Comparison of ENCODE assay signal across 27 cellular contexts in genomic region chr6:20251525-20251924, GRCh38. TPM values are rescaled to one million over a fixed set of nuclear protein-coding genes. Genes with fewer than 3 reads are reported as not detected.
"Had no signal": no experiment of that assay in that cellular context is flagged by ENCODE, and none has a peak within 500 bp of the region (broad histone marks: within the 10 kb centered on the region; RNA-seq: fewer than 3 reads in every experiment).

No MANE protein-coding gene starts in this region.

- H3K79me2 ChIP-seq: parathyroid adenoma had no signal

- H3K9ac ChIP-seq: neural progenitor cell, parathyroid adenoma had no signal

- FAIRE-seq: small intestine, urothelium cell line had no signal

- H3K27me3 ChIP-seq: neural progenitor cell, ovary, right lobe of liver, sigmoid colon, stomach, thyroid gland, tibial nerve, upper lobe of left lung, vagina had no signal

- H3K9me3 ChIP-seq: ovary, psoas muscle, right lobe of liver, sigmoid colon, stomach, thoracic aorta, thyroid gland, upper lobe of left lung, vagina had no signal

- ATAC-seq: natural killer cell; psoas muscle; right cardiac atrium; right lobe of liver; stimulated activated effector memory CD8-positive, alpha-beta T cell treated with anti-CD3 and anti-CD28 coated beads, Interleukin-12 subunit alpha, Interleukin-12 subunit beta, amount 100 ng/mL, for 72 hours; stimulated activated naive B cell treated with anti-CD40 and anti-IgM and Interleukin-4, amounts not matched to agents 10 μg/mL and 1 μg/mL and 100 μg/mL, for 72 hours had no signal

- H3K4me2 ChIP-seq: neural progenitor cell had no signal

- H3K4me3 ChIP-seq: neural progenitor cell, ovary, psoas muscle, right lobe of liver, sigmoid colon, stomach, thoracic aorta, thyroid gland, tibial nerve, upper lobe of left lung, vagina had no signal

- H3K36me3 ChIP-seq: neural progenitor cell, ovary, right lobe of liver, sigmoid colon, stomach, thoracic aorta, thyroid gland, tibial nerve, upper lobe of left lung, vagina had no signal

- H3K4me1 ChIP-seq: neural progenitor cell, parathyroid adenoma, psoas muscle, right lobe of liver, thyroid gland, tibial nerve, upper lobe of left lung, vagina had no signal

- DNase-seq: natural killer cell; occipital lobe; ovary; posterior cingulate gyrus; psoas muscle; right cardiac atrium; right lobe of liver; sigmoid colon; small intestine; stimulated activated CD4-positive, alpha-beta T cell treated with anti-CD3 and anti-CD28 coated beads, Interleukin-15, amount 100 ng/mL, for 24 hours; stimulated activated CD4-positive, alpha-beta T cell treated with anti-CD3 and anti-CD28 coated beads, Interleukin-2, amount 100 ng/mL, for 24 hours; stimulated activated CD4-positive, alpha-beta T cell treated with anti-CD3 and anti-CD28 coated beads, Interleukin-2, amount 100 ng/mL, for 48 hours; stimulated activated CD4-positive, alpha-beta T cell treated with anti-CD3 and anti-CD28 coated beads, Interleukin-4, amount 100 ng/mL, for 24 hours; stimulated activated naive B cell treated with anti-CD40 and anti-IgM and Interleukin-4, amounts not matched to agents 10 μg/mL and 1 μg/mL and 100 μg/mL, for 72 hours; stimulated activated naive CD4-positive, alpha-beta T cell treated with Interleukin-2 at 50 U/mL for 16 hours; stomach; trophoblast cell; upper lobe of left lung had no signal

- H2AFZ ChIP-seq: neural progenitor cell, parathyroid adenoma had no signal

- H3K27ac ChIP-seq: neural progenitor cell, ovary, parathyroid adenoma, psoas muscle, right lobe of liver, sigmoid colon, stomach, thoracic aorta, thyroid gland, tibial nerve, upper lobe of left lung, vagina had no signal

RNA-seq across cellular contexts. Expression of gene MBOAT1, which starts 39.3 kb away (rescaled TPM):
- polyA plus RNA-seq: neural cell had no signal
